Comparison of ENCODE assay signal across 26 cellular contexts in the genomic region with DNA sequence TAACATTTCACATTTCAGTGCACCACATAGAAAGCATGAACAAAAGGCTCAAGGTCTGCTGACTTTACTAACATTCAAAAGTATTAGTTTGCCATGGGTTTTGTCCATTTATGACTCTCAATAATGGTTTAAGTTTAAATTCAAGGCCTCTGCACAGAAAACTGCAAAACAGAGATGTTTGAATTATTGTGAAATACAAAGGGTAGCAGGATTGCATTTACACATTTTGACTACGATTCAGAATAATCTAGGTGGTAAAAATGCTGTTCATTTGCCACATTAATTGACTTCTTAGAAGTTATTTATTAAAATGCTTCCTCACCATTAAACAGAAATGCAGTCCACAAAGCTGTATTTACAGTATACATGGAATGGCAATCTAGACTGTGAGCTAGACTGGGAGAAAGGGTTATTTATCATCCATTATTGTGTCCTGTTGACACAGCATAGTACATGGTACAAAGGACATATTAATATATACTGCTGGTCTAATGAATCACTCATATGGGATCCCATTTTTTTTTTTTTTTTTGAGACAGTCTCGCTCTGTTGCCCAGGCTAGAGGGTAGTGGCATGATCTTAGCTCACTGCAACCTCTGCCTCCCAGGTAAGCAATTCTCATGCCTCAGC. TPM values are rescaled to one million over a fixed set of nuclear protein-coding genes. Genes with fewer than 3 reads are reported as not detected.
DNase-seq lines count a peak whose midpoint lies in the region; ATAC-seq, FAIRE-seq and TF ChIP-seq lines count a peak whose summit lies in the region.
"Had no signal": no experiment of that assay in that cellular context is flagged by ENCODE, and none has a peak within 500 bp of the region (broad histone marks: within the 10 kb centered on the region; RNA-seq: fewer than 3 reads in every experiment).

No MANE protein-coding gene starts in this region.

- H3K27me3 ChIP-seq in GM23338 (ENCODE audit: insufficient read depth) (no peaks in the 10 kb centered on the region), IMR-90 (ENCODE audit: control insufficient read depth, insufficient read depth, low read length) (no peaks in the 10 kb centered on the region), K562 (ENCODE audit: control insufficient read depth in 2 of 2, insufficient read depth in 2 of 2, low read length in 2 of 2) (no peaks in the 10 kb centered on the region), mesenchymal stem cell (ENCODE audit: control insufficient read depth in 1 of 2, insufficient read depth in 1 of 2, low read length in 2 of 2) (no peaks in the 10 kb centered on the region)
- H3K27me3 ChIP-seq: BE2C; BLaER1 treated with 17β-estradiol and CSF1 and Interleukin-3, amounts not matched to agents 10 nM and 100 nM had no signal

- intact Hi-C loops in IMR-90 (cut with micrococcal nuclease): no loop called here
- intact Hi-C loops in K562 (cut with micrococcal nuclease): no loop called here
- intact Hi-C loops in activated T-helper 2 cell treated with anti-CD3 and anti-CD28 coated beads, Interferon-gamma antibody, Interleukin-2, Interleukin-4, amounts not matched to agents 10 μg/mL and 5 μg/mL and 100 μg/mL, durations not matched to agents 14 hours and 24 hours and 36 hours (cut with micrococcal nuclease): no loop called here

- no peak for TF ChIP-seq EP300 in K562 (IDR thresholded peaks at IDR 0.05; ENCODE audit: low read length)

- BruUV-seq in IMR-90 (replicated peaks; lab: Mats Ljungman, UMichigan) (no TSS peak), K562 (replicated peaks; lab: Mats Ljungman, UMichigan) (no TSS peak)

- peaks cover 9% of the 10 kb centered on the region for H3K4me1 ChIP-seq in GM23338 (ENCODE audit: insufficient read depth)
- peaks cover 5% of the 10 kb centered on the region; the same call in 1 of the 2 replicates for H3K4me1 ChIP-seq in IMR-90 (ENCODE audit: control insufficient read depth, insufficient read depth, low read length)
- H3K4me1 ChIP-seq in K562 (replicated peaks in 1 of 2; ENCODE audit: control insufficient read depth in 2 of 2, insufficient read depth in 2 of 2, low read length in 2 of 2): no peaks in the 10 kb centered on the region
- H3K4me1 ChIP-seq in mesenchymal stem cell (ENCODE audit: control insufficient read depth, insufficient read depth, low read depth, low read length): peaks cover 7% of the 10 kb centered on the region
- H3K4me1 ChIP-seq: BE2C had no signal

- peak overlapping the region; percentile 93 for H2BK20ac ChIP-seq in IMR-90 (ENCODE audit: low read depth, low read length)

- H2AFZ ChIP-seq in GM23338: no peak overlapping the region
- H2AFZ ChIP-seq in IMR-90 (replicated peaks; ENCODE audit: low read length, poor library complexity): no peak overlapping the region
- no peak overlapping the region for H2AFZ ChIP-seq in K562 (ENCODE audit: low read depth, low read length)
- no peak overlapping the region for H2AFZ ChIP-seq in mesenchymal stem cell (ENCODE audit: low read depth, low read length)

- in situ Hi-C loops in IMR-90 (cut with MboI; ENCODE audit: low sequenced_read_pairs): no loop called here
- in situ Hi-C loops in K562 (cut with MboI): no loop called here

- H2AK5ac ChIP-seq in IMR-90 (ENCODE audit: low read depth, low read length) (peak overlapping the region; percentile 44; the same call in 1 of the 2 replicates), mesenchymal stem cell (ENCODE audit: low read length, severe bottlenecking) (peak overlapping the region; percentile 69)

- H3K18ac ChIP-seq in IMR-90 (ENCODE audit: low read depth, low read length) (peak overlapping the region; percentile 80; the same call in 1 of the 2 replicates), mesenchymal stem cell (ENCODE audit: low read depth in 1 of 2, low read length in 2 of 2) (no peak overlapping the region)

- DNase-seq in GM23338 (ENCODE audit: low spot score): no peak
- DNase-seq in IMR-90: no peak
- no peak for DNase-seq in K562 (ENCODE audit: extremely low read depth in 1 of 4, low spot score in 3 of 4)
- no peak for DNase-seq in mesenchymal stem cell
- no peak for DNase-seq in activated T-helper 2 cell treated with anti-CD3 and anti-CD28 coated beads, Interferon-gamma antibody, Interleukin-2, Interleukin-4, amounts not matched to agents 10 μg/mL and 5 μg/mL and 100 μg/mL, durations not matched to agents 14 hours and 24 hours and 36 hours (ENCODE audit: low spot score)
- DNase-seq in activated effector memory CD4-positive, alpha-beta T cell treated with Interleukin-2 at 50 U/mL for 16 hours: no peak
- DNase-seq in NCI-H2029 treated with DMSO at 0.1 percent for 48 hours (lab: John Stamatoyannopoulos, UW): no peak
- DNase-seq: 8988T; ACHN; AML-193; BE2C; CD4-positive, alpha-beta T cell; CD8-positive, alpha-beta memory T cell; DMS 273 treated with DMSO at 0.1 percent for 48 hours; DMS79; EL; GDM1; H9 had no signal

- ATAC-seq in GM23338: no peak
- no peak for ATAC-seq in IMR-90 (ENCODE audit: low read depth)
- no peak for ATAC-seq in K562
- ATAC-seq: A549, GM12878, HCT116 had no signal

- H3K9ac ChIP-seq in IMR-90 (ENCODE audit: low read depth, low read length) (no peak overlapping the region), K562 (ENCODE audit: insufficient read depth in 1 of 2, low read depth in 2 of 2, low read length in 2 of 2) (no peak overlapping the region), mesenchymal stem cell (ENCODE audit: low read length) (no peak overlapping the region)
- H3K9ac ChIP-seq: BLaER1 treated with 17β-estradiol and CSF1 and Interleukin-3, amounts not matched to agents 10 nM and 100 nM had no signal

- H3K79me2 ChIP-seq in GM23338 (replicated peaks; ENCODE audit: insufficient read depth): peaks cover 4% of the 10 kb centered on the region
- H3K79me2 ChIP-seq in K562 (ENCODE audit: control insufficient read depth, insufficient read depth, low read length): no peaks in the 10 kb centered on the region

- POLR2A ChIA-PET in IMR-90 (lab: Charles Lee; ENCODE audit: unreplicated experiment) (no interaction called here), K562 (lab: Yijun Ruan, JAX) (interaction anchor here (0.7 to 1.2 kb wide), 2 partner anchors 64 to 190 kb away, joined by 3 read pairs; no protein-coding TSS in a partner anchor)

- H4K5ac ChIP-seq in IMR-90 (ENCODE audit: low read depth, low read length): no peak overlapping the region

- H2BK5ac ChIP-seq in IMR-90 (ENCODE audit: low read depth, low read length, poor library complexity, severe bottlenecking) (peak overlapping the region; percentile 81), mesenchymal stem cell (ENCODE audit: low read depth, low read length, poor library complexity, severe bottlenecking) (no peak overlapping the region)

- peaks cover 0 to 6% of the 10 kb centered on the region in 2 experiments; a peak in 1 of 4 replicates for H3K79me1 ChIP-seq in IMR-90 (ENCODE audit: low read depth in 1 of 2, low read length in 2 of 2)
- H3K79me1 ChIP-seq in mesenchymal stem cell (replicated peaks; ENCODE audit: low read length, poor library complexity, severe bottlenecking): peaks cover 1% of the 10 kb centered on the region

- H4K91ac ChIP-seq in IMR-90 (ENCODE audit: insufficient read depth, low read depth, low read length) (peak overlapping the region; percentile 74), mesenchymal stem cell (ENCODE audit: low read length) (no peak overlapping the region)

- CTCF ChIA-PET in IMR-90 (lab: Yijun Ruan, JAX) (interaction anchor here (1.3 kb wide), 1 partner anchor 31 kb away, joined by 3 read pairs; no protein-coding TSS in a partner anchor), K562 (lab: Yijun Ruan, JAX; ENCODE audit: low intra/inter-chr PET ratio) (no interaction called here)

- H3K27ac ChIP-seq in GM23338 (ENCODE audit: low read depth): peak overlapping the region; percentile 5; the same call in 1 of the 2 replicates
- H3K27ac ChIP-seq in IMR-90 (ENCODE audit: insufficient read depth, low read length): no peak overlapping the region
- H3K27ac ChIP-seq in K562 (ENCODE audit: extremely low read depth, low read depth, low read length): no peak overlapping the region
- H3K27ac ChIP-seq in mesenchymal stem cell (ENCODE audit: low read length, poor library complexity, severe bottlenecking): peak overlapping the region; percentile 91
- H3K27ac ChIP-seq: A549; BLaER1 treated with 17β-estradiol and CSF1 and Interleukin-3, amounts not matched to agents 10 nM and 100 nM had no signal

- FAIRE-seq in K562 (lab: Jason Lieb, UNC): no peak
- FAIRE-seq: A549, D721Med, GM12878, GM19239, H1 had no signal

- no peak overlapping the region for H3K4me3 Mint-ChIP-seq in GM23338
- H3K4me3 Mint-ChIP-seq in activated T-helper 2 cell treated with anti-CD3 and anti-CD28 coated beads, Interferon-gamma antibody, Interleukin-2, Interleukin-4, amounts not matched to agents 10 μg/mL and 5 μg/mL and 100 μg/mL, durations not matched to agents 14 hours and 24 hours and 36 hours (ENCODE audit: low read depth): no peak overlapping the region
- H3K4me3 Mint-ChIP-seq: CD14-positive monocyte; CD4-positive, alpha-beta T cell; CD8-positive, alpha-beta memory T cell; H9 had no signal

- no CpG with 5 or more reads among the region's 2 CpGs for WGBS in IMR-90 (ENCODE audit: extremely low coverage in 2 of 2, insufficient read length in 1 of 2), 2 experiments
- WGBS in K562 (ENCODE audit: insufficient coverage, low coverage, missing lambda C conversion rate): 62% methylated on average over 2 of the region's 2 CpGs
- no CpG with 5 or more reads among the region's 2 CpGs for WGBS in mesenchymal stem cell

- no peak overlapping the region for H2AK9ac ChIP-seq in IMR-90 (replicated peaks; ENCODE audit: low read depth, low read length, poor library complexity)

- no peak for TF ChIP-seq CTCF in GM23338 (conservative IDR thresholded peaks at IDR 0.05; ENCODE audit: low read depth in 2 of 2)
- TF ChIP-seq CTCF in IMR-90 (conservative IDR thresholded peaks at IDR 0.05; ENCODE audit: low read depth, low read length): no peak
- no peak for TF ChIP-seq CTCF in K562 (IDR thresholded peaks at IDR 0.05 in 2 of 3, conservative IDR thresholded peaks at IDR 0.05 in 1 of 3; ENCODE audit: insufficient read depth in 2 of 3, low read depth in 1 of 3, low read length in 3 of 3)

- H3K36me3 Mint-ChIP-seq in GM23338 (ENCODE audit: low read depth): no peaks in the 10 kb centered on the region
- no peaks in the 10 kb centered on the region for H3K36me3 Mint-ChIP-seq in activated T-helper 2 cell treated with anti-CD3 and anti-CD28 coated beads, Interferon-gamma antibody, Interleukin-2, Interleukin-4, amounts not matched to agents 10 μg/mL and 5 μg/mL and 100 μg/mL, durations not matched to agents 14 hours and 24 hours and 36 hours (ENCODE audit: low read depth)
- H3K36me3 Mint-ChIP-seq: CD8-positive, alpha-beta memory T cell had no signal

- no peaks in the 10 kb centered on the region for H3K9me2 ChIP-seq in GM23338 (ENCODE audit: insufficient read depth)

- H3K9me1 ChIP-seq in IMR-90 (ENCODE audit: insufficient read depth, low read length) (peaks cover 8% of the 10 kb centered on the region; the same call in 1 of the 2 replicates), K562 (ENCODE audit: control insufficient read depth, insufficient read depth, low read length) (no peaks in the 10 kb centered on the region)

- no peak overlapping the region for H2BK12ac ChIP-seq in mesenchymal stem cell (ENCODE audit: low read length in 2 of 2)

- H3K36me3 ChIP-seq in GM23338 (ENCODE audit: insufficient read depth): no peaks in the 10 kb centered on the region
- no peaks in the 10 kb centered on the region for H3K36me3 ChIP-seq in IMR-90 (ENCODE audit: control insufficient read depth, insufficient read depth, low read length)
- H3K36me3 ChIP-seq in K562 (ENCODE audit: control insufficient read depth, insufficient read depth, low read length): no peaks in the 10 kb centered on the region; the same call in 2 of the 3 replicates
- H3K36me3 ChIP-seq in mesenchymal stem cell (ENCODE audit: control insufficient read depth in 1 of 2, insufficient read depth in 2 of 2, low read depth in 1 of 2, low read length in 2 of 2): no peaks in the 10 kb centered on the region
- H3K36me3 ChIP-seq: BE2C had no signal

- H3K14ac ChIP-seq in IMR-90 (replicated peaks; ENCODE audit: low read depth, low read length): no peak overlapping the region; the same call in 1 of the 2 replicates
- no peak overlapping the region for H3K14ac ChIP-seq in mesenchymal stem cell (ENCODE audit: low read length in 2 of 2)

- no peaks in the 10 kb centered on the region for H3K27me3 Mint-ChIP-seq in GM23338 (ENCODE audit: insufficient read depth, low read depth, poor library complexity)
- H3K27me3 Mint-ChIP-seq in activated T-helper 2 cell treated with anti-CD3 and anti-CD28 coated beads, Interferon-gamma antibody, Interleukin-2, Interleukin-4, amounts not matched to agents 10 μg/mL and 5 μg/mL and 100 μg/mL, durations not matched to agents 14 hours and 24 hours and 36 hours (ENCODE audit: low read depth): no peaks in the 10 kb centered on the region
- H3K27me3 Mint-ChIP-seq: CD4-positive, alpha-beta T cell; CD8-positive, alpha-beta memory T cell had no signal

- H3K9me3 ChIP-seq in IMR-90 (ENCODE audit: control insufficient read depth, insufficient read depth, low read length) (no peaks in the 10 kb centered on the region), K562 (replicated peaks; ENCODE audit: control insufficient read depth, insufficient read depth, low read depth, low read length) (no peaks in the 10 kb centered on the region), mesenchymal stem cell (ENCODE audit: control insufficient read depth, low read length) (no peaks in the 10 kb centered on the region)
- H3K9me3 ChIP-seq: A549, BE2C had no signal

- no peak overlapping the region for H3K56ac ChIP-seq in IMR-90 (ENCODE audit: extremely low read depth, insufficient read depth, low read length)

- H4K8ac ChIP-seq in IMR-90 (ENCODE audit: low read depth in 2 of 2, low read length in 2 of 2): peak overlapping the region; percentile 49 to 59; a peak in 3 of 4 replicates
- no peak overlapping the region for H4K8ac ChIP-seq in mesenchymal stem cell (ENCODE audit: low read length)

- H3K4ac ChIP-seq in IMR-90 (ENCODE audit: low read depth, low read length) (peak overlapping the region; percentile 92), mesenchymal stem cell (ENCODE audit: low read depth in 1 of 2, low read length in 2 of 2) (no peak overlapping the region)

- H3K4me3 ChIP-seq in GM23338 (0 out of 2 replicates have a peak overlapping the region, but pooled peaks have one; percentile 2), IMR-90 (ENCODE audit: insufficient read depth, low read depth, low read length) (no peak overlapping the region), K562 (no peak overlapping the region), mesenchymal stem cell (ENCODE audit: insufficient read depth in 1 of 2, low read depth in 1 of 2, low read length in 2 of 2) (no peak overlapping the region)
- H3K4me3 ChIP-seq: A549; BLaER1 treated with 17β-estradiol and CSF1 and Interleukin-3, amounts not matched to agents 10 nM and 100 nM; GM12878 had no signal

- H2BK120ac ChIP-seq in IMR-90 (ENCODE audit: low read depth, low read length) (peak overlapping the region; percentile 93), mesenchymal stem cell (ENCODE audit: low read depth, low read length) (no peak overlapping the region)

- H3K27ac Mint-ChIP-seq in GM23338: no peak overlapping the region; the same call in 1 of the 2 replicates
- H3K27ac Mint-ChIP-seq in activated T-helper 2 cell treated with anti-CD3 and anti-CD28 coated beads, Interferon-gamma antibody, Interleukin-2, Interleukin-4, amounts not matched to agents 10 μg/mL and 5 μg/mL and 100 μg/mL, durations not matched to agents 14 hours and 24 hours and 36 hours: no peak overlapping the region
- H3K27ac Mint-ChIP-seq: CD14-positive monocyte; CD4-positive, alpha-beta T cell; CD8-positive, alpha-beta memory T cell had no signal

- H3K4me1 Mint-ChIP-seq in GM23338: peaks cover 15% of the 10 kb centered on the region
- no peaks in the 10 kb centered on the region for H3K4me1 Mint-ChIP-seq in activated T-helper 2 cell treated with anti-CD3 and anti-CD28 coated beads, Interferon-gamma antibody, Interleukin-2, Interleukin-4, amounts not matched to agents 10 μg/mL and 5 μg/mL and 100 μg/mL, durations not matched to agents 14 hours and 24 hours and 36 hours (ENCODE audit: low read depth)
- H3K4me1 Mint-ChIP-seq: CD8-positive, alpha-beta memory T cell had no signal

- no peaks in the 10 kb centered on the region; the same call in 1 of the 2 replicates for H4K20me1 ChIP-seq in GM23338 (replicated peaks; ENCODE audit: insufficient read depth)
- H4K20me1 ChIP-seq in IMR-90 (ENCODE audit: insufficient read depth, low read length): peaks cover 3% of the 10 kb centered on the region; the same call in 1 of the 2 replicates
- H4K20me1 ChIP-seq in K562 (replicated peaks; ENCODE audit: control insufficient read depth, insufficient read depth, low read length): no peaks in the 10 kb centered on the region
- H4K20me1 ChIP-seq: BLaER1 treated with 17β-estradiol and CSF1 and Interleukin-3, amounts not matched to agents 10 nM and 100 nM had no signal

- dilution Hi-C loops in IMR-90 (cut with HindIII; ENCODE audit: low sequenced_read_pairs, unreplicated experiment): no loop called here

- H3K23ac ChIP-seq in IMR-90 (ENCODE audit: low read depth, low read length): peak overlapping the region; percentile 4; the same call in 1 of the 2 replicates
- H3K23ac ChIP-seq in mesenchymal stem cell (ENCODE audit: low read length in 2 of 2): no peak overlapping the region

- no peak for TF ChIP-seq RAD21 in IMR-90 (IDR thresholded peaks at IDR 0.05; ENCODE audit: low read length)
- no peak for TF ChIP-seq RAD21 in K562 (CRISPR knock-in tag; conservative IDR thresholded peaks at IDR 0.05 in 1 of 2, IDR thresholded peaks at IDR 0.05 in 1 of 2)

- H3K4me2 ChIP-seq in GM23338 (peak overlapping the region; percentile 53; the same call in 1 of the 2 replicates), IMR-90 (ENCODE audit: low read depth, low read length) (no peak overlapping the region), K562 (ENCODE audit: insufficient read depth, low read length) (no peak overlapping the region), mesenchymal stem cell (ENCODE audit: low read length, poor library complexity, severe bottlenecking) (no peak overlapping the region)
- H3K4me2 ChIP-seq: BLaER1 treated with 17β-estradiol and CSF1 and Interleukin-3, amounts not matched to agents 10 nM and 100 nM had no signal

- no peak for TF ChIP-seq POLR2A in IMR-90 (IDR thresholded peaks at IDR 0.05; ENCODE audit: low read depth, low read length)
- TF ChIP-seq POLR2A in K562 (conservative IDR thresholded peaks at IDR 0.05): no peak

- no peaks in the 10 kb centered on the region for H3K9me3 Mint-ChIP-seq in GM23338
- no peaks in the 10 kb centered on the region for H3K9me3 Mint-ChIP-seq in activated T-helper 2 cell treated with anti-CD3 and anti-CD28 coated beads, Interferon-gamma antibody, Interleukin-2, Interleukin-4, amounts not matched to agents 10 μg/mL and 5 μg/mL and 100 μg/mL, durations not matched to agents 14 hours and 24 hours and 36 hours
- H3K9me3 Mint-ChIP-seq: CD4-positive, alpha-beta T cell; CD8-positive, alpha-beta memory T cell; H9 had no signal

- H3F3A ChIP-seq in GM23338 (replicated peaks; ENCODE audit: low read depth): no peaks in the 10 kb centered on the region

- peak overlapping the region; percentile 5; the same call in 1 of the 3 replicates for H2BK15ac ChIP-seq in IMR-90 (ENCODE audit: low read depth, low read length)
- H2BK15ac ChIP-seq in mesenchymal stem cell (ENCODE audit: low read depth, poor library complexity, severe bottlenecking): no peak overlapping the region

RNA-seq across cellular contexts. Expression of gene USP49, which starts 18.0 kb away (rescaled TPM):
- total RNA-seq in GM23338 (2014; rRNA removed; shearing (Covaris generic)): 20.2 and 21.5 TPM in 2 replicates
- polyA plus RNA-seq in GM23338 (2016; fragmentation: Nextera tagmentation; extraction: Ambion mirVana) (5.3 and 5.9 TPM in 2 replicates), IMR-90 (2012; rRNA removed) (1.4 and 2.1 TPM in 2 replicates), K562 (2011; rRNA removed) (9.7 and 9.9 TPM in 2 replicates), K562 (2014; fragmentation: Illumina TruSeq; extraction: Trizol) (7.7 and 8.5 TPM in 2 replicates), K562 (2014; fragmentation: Nextera tagmentation; extraction: Ambion mirVana) (1 to 10 TPM; 1.0 to 1.6 TPM), K562 (2014; rRNA removed) (7.8 and 8.3 TPM in 2 replicates)
- total RNA-seq in IMR-90 (2012; rRNA removed) (1.4 TPM in 2 replicates), K562 (2014; rRNA removed) (3.9 and 4.3 TPM in 2 replicates), K562 (2014; rRNA removed; fragmentation: Illumina TruSeq; extraction: Trizol) (6.5 and 7.3 TPM in 2 replicates), K562 (2015; rRNA removed; fragmentation: Illumina TruSeq; extraction: Trizol) (4.2 and 4.7 TPM in 2 replicates), K562 (2021) (6.9 and 9.1 TPM in 2 replicates)
- polyA plus RNA-seq in IMR-90 (2012; cell fraction: cytosol; rRNA removed): 0.55 and 0.92 TPM in 2 replicates
- polyA plus RNA-seq in IMR-90 (2012; cell fraction: nucleus; rRNA removed; ENCODE audit: low replicate concordance): 9.5 and 9.8 TPM in 2 replicates
- 12.0 and 22.0 TPM in 2 replicates for total RNA-seq in K562 (2011; cell fraction: chromatin; rRNA removed; ENCODE audit: low replicate concordance)
- 5.8 and 7.2 TPM in 2 replicates for total RNA-seq in K562 (2011; cell fraction: nucleolus; rRNA removed)
- 14.2 and 27.4 TPM in 2 replicates for total RNA-seq in K562 (2011; cell fraction: nucleoplasm; rRNA removed)
- 6.0 and 6.7 TPM in 2 replicates for polyA plus RNA-seq in K562 (2011; cell fraction: cytosol; rRNA removed)
- polyA plus RNA-seq in K562 (2011; cell fraction: nucleus; rRNA removed): 16.2 and 20.3 TPM in 2 replicates
- polyA plus RNA-seq in K562 (2012): 5.9 and 6.9 TPM in 2 replicates
- 6.4 and 7.9 TPM in 2 replicates for polyA minus RNA-seq in K562 (2011; rRNA and poly(A)+ RNA removed)
- polyA minus RNA-seq in K562 (2011; cell fraction: cytosol; rRNA and poly(A)+ RNA removed): 3.2 and 3.8 TPM in 2 replicates
- 7.0 and 9.3 TPM in 2 replicates for polyA minus RNA-seq in K562 (2011; cell fraction: nucleus; rRNA and poly(A)+ RNA removed)
- polyA plus RNA-seq in mesenchymal stem cell (2013, experiment 1 of 2): 1.5 TPM
- 1.3 TPM for polyA plus RNA-seq in mesenchymal stem cell (2013, experiment 2 of 2)
- 6.1 and 6.4 TPM in 2 replicates for total RNA-seq in activated T-helper 2 cell treated with anti-CD3 and anti-CD28 coated beads, Interferon-gamma antibody, Interleukin-2, Interleukin-4, amounts not matched to agents 10 μg/mL and 5 μg/mL and 100 μg/mL, durations not matched to agents 14 hours and 24 hours and 36 hours

RNA-seq across cellular contexts. Expression of gene MED20, which starts 43.8 kb away (rescaled TPM):
- 39.3 and 47.2 TPM in 2 replicates for total RNA-seq in GM23338 (2014; rRNA removed; shearing (Covaris generic))
- polyA plus RNA-seq in GM23338 (2016; fragmentation: Nextera tagmentation; extraction: Ambion mirVana): 18.1 and 20.1 TPM in 2 replicates
- total RNA-seq in IMR-90 (2012; rRNA removed): 35.6 and 38.2 TPM in 2 replicates
- 22.0 and 24.8 TPM in 2 replicates for polyA plus RNA-seq in IMR-90 (2012; rRNA removed)
- 16.4 and 20.3 TPM in 2 replicates for polyA plus RNA-seq in IMR-90 (2012; cell fraction: cytosol; rRNA removed)
- polyA plus RNA-seq in IMR-90 (2012; cell fraction: nucleus; rRNA removed; ENCODE audit: low replicate concordance): 14.3 and 22.5 TPM in 2 replicates
- total RNA-seq in K562 (2011; cell fraction: chromatin; rRNA removed; ENCODE audit: low replicate concordance): 55.3 and 68.5 TPM in 2 replicates
- 42.0 and 46.7 TPM in 2 replicates for total RNA-seq in K562 (2011; cell fraction: nucleolus; rRNA removed)
- total RNA-seq in K562 (2011; cell fraction: nucleoplasm; rRNA removed): 54.3 and 70.6 TPM in 2 replicates
- 27.3 and 33.6 TPM in 2 replicates for total RNA-seq in K562 (2014; rRNA removed)
- 44.6 and 45.7 TPM in 2 replicates for total RNA-seq in K562 (2014; rRNA removed; fragmentation: Illumina TruSeq; extraction: Trizol)
- 36.7 and 38.1 TPM in 2 replicates for total RNA-seq in K562 (2015; rRNA removed; fragmentation: Illumina TruSeq; extraction: Trizol)
- 46.0 and 46.5 TPM in 2 replicates for total RNA-seq in K562 (2021)
- 57.6 and 60.0 TPM in 2 replicates for polyA plus RNA-seq in K562 (2011; rRNA removed)
- polyA plus RNA-seq in K562 (2011; cell fraction: cytosol; rRNA removed): 61.5 and 69.9 TPM in 2 replicates
- 37.6 and 39.3 TPM in 2 replicates for polyA plus RNA-seq in K562 (2011; cell fraction: nucleus; rRNA removed)
- polyA plus RNA-seq in K562 (2012): 30.2 and 30.4 TPM in 2 replicates
- 48.8 and 58.2 TPM in 2 replicates for polyA plus RNA-seq in K562 (2014; fragmentation: Illumina TruSeq; extraction: Trizol)
- 10 to 100 TPM; 63.8 to 80.9 TPM for polyA plus RNA-seq in K562 (2014; fragmentation: Nextera tagmentation; extraction: Ambion mirVana)
- polyA plus RNA-seq in K562 (2014; rRNA removed): 30.4 and 32.1 TPM in 2 replicates
- 55.4 and 62.0 TPM in 2 replicates for polyA minus RNA-seq in K562 (2011; rRNA and poly(A)+ RNA removed)
- polyA minus RNA-seq in K562 (2011; cell fraction: cytosol; rRNA and poly(A)+ RNA removed): 21.7 and 24.6 TPM in 2 replicates
- polyA minus RNA-seq in K562 (2011; cell fraction: nucleus; rRNA and poly(A)+ RNA removed): 16.6 and 27.3 TPM in 2 replicates
- 13.5 TPM for polyA plus RNA-seq in mesenchymal stem cell (2013, experiment 1 of 2)
- 13.6 TPM for polyA plus RNA-seq in mesenchymal stem cell (2013, experiment 2 of 2)
- total RNA-seq in activated T-helper 2 cell treated with anti-CD3 and anti-CD28 coated beads, Interferon-gamma antibody, Interleukin-2, Interleukin-4, amounts not matched to agents 10 μg/mL and 5 μg/mL and 100 μg/mL, durations not matched to agents 14 hours and 24 hours and 36 hours: 23.7 and 24.3 TPM in 2 replicates

RNA-seq across cellular contexts. Expression of gene BYSL, which starts 44.1 kb away (rescaled TPM):
- total RNA-seq in GM23338 (2014; rRNA removed; shearing (Covaris generic)): 32.7 and 33.7 TPM in 2 replicates
- polyA plus RNA-seq in GM23338 (2016; fragmentation: Nextera tagmentation; extraction: Ambion mirVana): 30.3 and 35.3 TPM in 2 replicates
- total RNA-seq in IMR-90 (2012; rRNA removed): 25.3 and 26.7 TPM in 2 replicates
- polyA plus RNA-seq in IMR-90 (2012; rRNA removed): 35.5 and 36.3 TPM in 2 replicates
- 23.5 and 24.9 TPM in 2 replicates for polyA plus RNA-seq in IMR-90 (2012; cell fraction: cytosol; rRNA removed)
- 29.1 and 39.6 TPM in 2 replicates for polyA plus RNA-seq in IMR-90 (2012; cell fraction: nucleus; rRNA removed; ENCODE audit: low replicate concordance)
- total RNA-seq in K562 (2011; cell fraction: chromatin; rRNA removed; ENCODE audit: low replicate concordance): 24.3 and 66.7 TPM in 2 replicates
- total RNA-seq in K562 (2011; cell fraction: nucleolus; rRNA removed): 56.6 and 60.5 TPM in 2 replicates
- total RNA-seq in K562 (2011; cell fraction: nucleoplasm; rRNA removed): 38.7 and 41.2 TPM in 2 replicates
- total RNA-seq in K562 (2014; rRNA removed): 53.4 and 65.4 TPM in 2 replicates
- 28.9 and 36.2 TPM in 2 replicates for total RNA-seq in K562 (2014; rRNA removed; fragmentation: Illumina TruSeq; extraction: Trizol)
- total RNA-seq in K562 (2015; rRNA removed; fragmentation: Illumina TruSeq; extraction: Trizol): 49.1 and 52.1 TPM in 2 replicates
- total RNA-seq in K562 (2021): 90.6 and 92.3 TPM in 2 replicates
- 70.0 and 70.2 TPM in 2 replicates for polyA plus RNA-seq in K562 (2011; rRNA removed)
- 57.8 and 85.0 TPM in 2 replicates for polyA plus RNA-seq in K562 (2011; cell fraction: cytosol; rRNA removed)
- polyA plus RNA-seq in K562 (2011; cell fraction: nucleus; rRNA removed): 67.9 and 100 TPM in 2 replicates
- polyA plus RNA-seq in K562 (2012): 45.5 and 56.6 TPM in 2 replicates
- polyA plus RNA-seq in K562 (2014; fragmentation: Illumina TruSeq; extraction: Trizol): 67.7 and 73.2 TPM in 2 replicates
- 10 to 100 TPM; 22.2 to 25.8 TPM for polyA plus RNA-seq in K562 (2014; fragmentation: Nextera tagmentation; extraction: Ambion mirVana)
- 68.2 and 90.7 TPM in 2 replicates for polyA plus RNA-seq in K562 (2014; rRNA removed)
- polyA minus RNA-seq in K562 (2011; rRNA and poly(A)+ RNA removed): 38.0 and 44.7 TPM in 2 replicates
- 42.5 and 53.4 TPM in 2 replicates for polyA minus RNA-seq in K562 (2011; cell fraction: cytosol; rRNA and poly(A)+ RNA removed)
- 30.7 and 40.4 TPM in 2 replicates for polyA minus RNA-seq in K562 (2011; cell fraction: nucleus; rRNA and poly(A)+ RNA removed)
- 11.3 TPM for polyA plus RNA-seq in mesenchymal stem cell (2013, experiment 1 of 2)
- polyA plus RNA-seq in mesenchymal stem cell (2013, experiment 2 of 2): 11.6 TPM
- total RNA-seq in activated T-helper 2 cell treated with anti-CD3 and anti-CD28 coated beads, Interferon-gamma antibody, Interleukin-2, Interleukin-4, amounts not matched to agents 10 μg/mL and 5 μg/mL and 100 μg/mL, durations not matched to agents 14 hours and 24 hours and 36 hours: 58.2 and 60.5 TPM in 2 replicates

Comparison
In these comparisons a context has a peak if more than half of its experiments do, and no peak if none do; other contexts are left out.
1. H3K27ac ChIP-seq: peak in GM23338 (single experiment) and mesenchymal stem cell (single experiment); none in IMR-90 (single experiment) and K562 (single experiment).